Comparison of ENCODE assay signal across 1 cellular context in the genomic region with DNA sequence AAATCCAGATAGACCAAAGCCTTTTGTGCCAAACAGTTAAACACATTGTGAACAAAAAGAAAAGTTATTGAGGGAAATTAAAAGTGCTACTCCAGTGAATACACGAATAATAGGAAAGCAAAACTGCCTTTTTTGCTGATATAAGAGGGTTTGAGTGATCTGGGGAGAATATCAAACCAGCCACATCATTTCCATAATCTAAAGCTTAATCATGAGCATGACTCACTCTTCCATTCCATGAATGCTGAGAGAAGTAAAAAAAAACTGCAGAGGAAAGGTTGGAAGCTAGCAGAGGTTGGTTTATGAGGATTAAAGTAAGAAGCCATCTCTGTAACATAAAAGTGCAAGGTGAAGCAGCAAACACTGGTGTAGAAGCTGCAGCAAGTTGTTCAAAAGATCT.
TF ChIP-seq lines count a peak whose summit lies in the region.

No MANE protein-coding gene starts in this region.

TF ChIP-seq in H1, 55 proteins besides CTCF, POLR2A, EP300 and RAD21:
- TF ChIP-seq HDAC6 (IDR thresholded peaks at IDR 0.05; ENCODE audit: low read depth, low read length): no peak
- TF ChIP-seq SP4 (IDR thresholded peaks at IDR 0.05; ENCODE audit: low read length): no peak
- no peak for TF ChIP-seq CHD2 (IDR thresholded peaks at IDR 0.05; ENCODE audit: low read length)
- TF ChIP-seq CBX8 (IDR thresholded peaks at IDR 0.05; ENCODE audit: borderline replicate concordance, low read depth, low read length): no peak
- TF ChIP-seq TCF12 (IDR thresholded peaks at IDR 0.05; ENCODE audit: low read depth, low read length): no peak
- no peak for TF ChIP-seq HDAC2 (IDR thresholded peaks at IDR 0.05; ENCODE audit: borderline replicate concordance in 1 of 2, low read depth in 2 of 2, low read length in 2 of 2)
TF ChIP-seq in H1: peak in this region for 0.
